In the genomic region with DNA sequence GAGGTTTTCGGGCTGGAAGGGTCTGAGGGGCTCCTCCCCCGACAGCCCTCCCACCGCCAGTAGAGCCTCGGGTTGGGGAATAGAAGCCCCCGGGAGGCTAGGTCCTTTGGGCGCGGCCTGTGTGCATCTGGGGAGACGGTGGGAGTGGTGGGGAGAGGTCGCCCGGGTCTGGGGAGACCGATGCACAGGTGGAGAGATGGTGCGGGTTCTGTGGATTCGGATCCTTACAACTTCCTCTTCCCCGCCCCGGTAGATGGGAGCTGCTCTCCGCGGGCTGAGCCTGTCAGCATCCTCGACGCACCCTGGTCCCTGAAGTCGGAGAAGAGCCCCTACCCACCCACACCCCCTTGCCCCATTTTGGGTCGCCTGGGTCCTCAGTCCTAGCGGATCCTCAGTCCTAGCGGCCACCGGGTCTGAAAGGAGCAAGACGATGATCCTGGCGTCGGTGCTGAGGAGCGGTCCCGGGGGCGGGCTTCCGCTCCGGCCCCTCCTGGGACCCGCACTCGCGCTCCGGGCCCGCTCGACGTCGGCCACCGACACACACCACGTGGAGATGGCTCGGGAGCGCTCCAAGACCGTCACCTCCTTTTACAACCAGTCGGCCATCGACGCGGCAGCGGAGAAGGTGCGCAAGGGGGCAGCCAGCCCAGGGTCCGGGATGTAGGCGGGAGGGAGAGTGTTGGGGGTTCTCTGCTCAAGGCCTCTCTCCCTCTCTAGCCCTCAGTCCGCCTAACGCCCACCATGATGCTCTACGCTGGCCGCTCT, we compare ENCODE assay signal across 8 cellular contexts. TPM values are rescaled to one million over a fixed set of nuclear protein-coding genes. Genes with fewer than 3 reads are reported as not detected.
DNase-seq lines count a peak whose midpoint lies in the region; ATAC-seq and TF ChIP-seq lines count a peak whose summit lies in the region.

No MANE protein-coding gene starts in this region.

- TF ChIP-seq CTCF in DND-41 (IDR thresholded peaks at IDR 0.05; ENCODE audit: borderline replicate concordance, extremely low read depth, low read length, poor library complexity, severe bottlenecking) (no peak), Peyer's patch (IDR thresholded peaks at IDR 0.05) (no peak), osteocyte (IDR thresholded peaks at IDR 0.05) (no peak)

- H3K4me1 ChIP-seq in DND-41 (ENCODE audit: insufficient read depth, low read length) (peaks cover 25% of the 10 kb centered on the region), Peyer's patch (peaks cover 0 to 31% (median 11%) of the 10 kb centered on the region in 4 donors), esophagus (ENCODE audit: control insufficient read depth in 2 of 2, insufficient read depth in 2 of 2, low read length in 1 of 2) (peaks cover 3 to 29% of the 10 kb centered on the region in 2 donors)

- DNase-seq in DND-41 (no peak), Peyer's patch (no peak), osteocyte (ENCODE audit: extremely low spot score, unreplicated experiment) (no peak), NCI-H2029 treated with DMSO at 0.1 percent for 48 hours (lab: John Stamatoyannopoulos, UW) (no peak), hepatic stellate cell (ENCODE audit: low spot score) (no peak), posterior vena cava (ENCODE audit: low spot score) (no peak)
- DNase-seq in activated effector memory CD4-positive, alpha-beta T cell treated with anti-CD3 and anti-CD28 coated beads, Interleukin-2, amount 50 U/mL, for 16 hours = no peak

- no peaks in the 10 kb centered on the region for H3K9me3 Mint-ChIP-seq in osteocyte (ENCODE audit: unreplicated experiment)

- H3K79me2 ChIP-seq in DND-41 (ENCODE audit: insufficient read depth, low read length) = peaks cover 19% of the 10 kb centered on the region

- intact Hi-C loops in posterior vena cava (cut with DNase I) = no loop called here

- no peaks in the 10 kb centered on the region for H3K27me3 Mint-ChIP-seq in osteocyte (ENCODE audit: unreplicated experiment)

- peak overlapping the region; percentile 92; the same call in 1 of the 2 replicates for H2AFZ ChIP-seq in DND-41 (ENCODE audit: low read depth, low read length)

- H3K4me2 ChIP-seq in DND-41 (ENCODE audit: insufficient read depth, low read length) = peak overlapping the region; percentile 87

- H3K36me3 ChIP-seq in DND-41 (ENCODE audit: insufficient read depth, low read length) = peaks cover 42% of the 10 kb centered on the region
- peaks cover 0 to 38% (median 0%) of the 10 kb centered on the region in 3 donors for H3K36me3 ChIP-seq in Peyer's patch
- peaks cover 12 to 26% of the 10 kb centered on the region in 2 donors for H3K36me3 ChIP-seq in esophagus (ENCODE audit: control insufficient read depth in 2 of 2, insufficient read depth in 2 of 2, low read length in 1 of 2)

- H3K9me3 ChIP-seq in DND-41 (ENCODE audit: insufficient read depth, low read length, severe bottlenecking) = no peaks in the 10 kb centered on the region
- no peaks in the 10 kb centered on the region for H3K9me3 ChIP-seq in Peyer's patch
- no peaks in the 10 kb centered on the region for H3K9me3 ChIP-seq in esophagus (ENCODE audit: control insufficient read depth in 2 of 2, insufficient read depth in 1 of 2, low read depth in 1 of 2, low read length in 1 of 2)

- TF ChIP-seq POLR2A in Peyer's patch (IDR thresholded peaks at IDR 0.05) = no peak

- H3K4me3 Mint-ChIP-seq in osteocyte (ENCODE audit: unreplicated experiment) = peak overlapping the region; percentile 77

- 37 to 41% methylated on average over 53 to 57 of the region's 57 CpGs for WGBS in esophagus, 2 donors

- no peaks in the 10 kb centered on the region for H4K20me1 ChIP-seq in DND-41 (ENCODE audit: insufficient read depth, low read length)

- no peak overlapping the region for H3K27ac Mint-ChIP-seq in osteocyte (ENCODE audit: unreplicated experiment)

- H3K27me3 ChIP-seq in DND-41 (ENCODE audit: insufficient read depth, low read length, poor library complexity) = no peaks in the 10 kb centered on the region
- H3K27me3 ChIP-seq in Peyer's patch = no peaks in the 10 kb centered on the region
- no peaks in the 10 kb centered on the region for H3K27me3 ChIP-seq in esophagus (ENCODE audit: control insufficient read depth in 1 of 2, insufficient read depth in 2 of 2, low read length in 2 of 2)

- H3K27ac ChIP-seq in DND-41 (ENCODE audit: low read length) (peak overlapping the region; percentile 71), Peyer's patch (peak overlapping the region; percentile 77 to 84 (median 82)), esophagus (ENCODE audit: low read depth in 2 of 2, low read length in 1 of 2) (peak overlapping the region; percentile 70 to 88)

- no peak for ATAC-seq in DND-41 (ENCODE audit: insufficient read depth, low read depth)

- peaks cover 20% of the 10 kb centered on the region for H3K4me1 Mint-ChIP-seq in osteocyte (ENCODE audit: unreplicated experiment)

- peaks cover 9% of the 10 kb centered on the region for H3K36me3 Mint-ChIP-seq in osteocyte (ENCODE audit: unreplicated experiment)

- H3K9ac ChIP-seq in DND-41 (ENCODE audit: low read depth, low read length) = peak overlapping the region; percentile 85

- H3K4me3 ChIP-seq in DND-41 (ENCODE audit: low read depth in 1 of 2, low read length in 2 of 2) = peak overlapping the region; percentile 74 to 83
- H3K4me3 ChIP-seq in Peyer's patch = peak overlapping the region; percentile 66 to 98 (median 84)
- peak overlapping the region; percentile 65 to 94 for H3K4me3 ChIP-seq in esophagus (ENCODE audit: low read depth in 1 of 2, low read length in 2 of 2)

RNA-seq across cellular contexts. Expression of a gene that starts 0.8 kb away (rescaled TPM):
- total RNA-seq in Peyer's patch (10 to 100 TPM; 30.5 to 71.4 (median 41.8) TPM), osteocyte (38.8 and 39.3 TPM in 2 replicates), posterior vena cava (10 to 100 TPM; 29.8 to 30.6 TPM)
- polyA plus RNA-seq in esophagus = 10 to 100 TPM; 13.0 to 23.1 TPM

RNA-seq across cellular contexts. Expression of a gene that starts 8.5 kb away (rescaled TPM):
- total RNA-seq in Peyer's patch (10 to 100 TPM; 41.5 to 89.4 (median 70.0) TPM), osteocyte (56.0 and 56.5 TPM in 2 replicates), posterior vena cava (10 to 100 TPM; 49.9 to 51.3 TPM)
- polyA plus RNA-seq in esophagus = 10 to 100 TPM; 28.3 to 33.6 TPM

RNA-seq across cellular contexts. Expression of a gene that starts 14.4 kb away (rescaled TPM):
- 100 to 1,000 TPM in 2 of 4 donors, 10 to 100 TPM in 2; 20.6 to 207 (median 102) TPM for total RNA-seq in Peyer's patch
- 10 to 100 TPM; 18.5 to 39.2 TPM for polyA plus RNA-seq in esophagus
- 141 and 148 TPM in 2 replicates for total RNA-seq in osteocyte
- total RNA-seq in posterior vena cava = 100 to 1,000 TPM in 1 of 2 donors, 10 to 100 TPM in 1; 77.8 to 113 TPM

RNA-seq across cellular contexts. Expression of a gene that starts 20.2 kb away (rescaled TPM):
- 10 to 100 TPM in 2 of 4 donors, 1 to 10 TPM in 2; 6.8 to 18.4 (median 12.0) TPM for total RNA-seq in Peyer's patch
- 1 to 10 TPM in 1 of 2 donors, under 1 TPM in 1; 1.00 to 2.9 TPM for polyA plus RNA-seq in esophagus
- 2.8 and 3.2 TPM in 2 replicates for total RNA-seq in osteocyte
- total RNA-seq in posterior vena cava = 1 to 10 TPM; 1.5 to 3.5 TPM

RNA-seq across cellular contexts. Expression of a gene that starts 26.6 kb away (rescaled TPM):
- total RNA-seq in Peyer's patch (100 to 1,000 TPM in 3 of 4 donors, 10 to 100 TPM in 1; 27.2 to 666 (median 549) TPM), osteocyte (not detected in 2 replicates), posterior vena cava (under 1 TPM in 1 of 2 donors, not detected in 1; 0.23 TPM)
- 100 to 1,000 TPM in 1 of 2 donors, 10 to 100 TPM in 1; 64.3 to 201 TPM for polyA plus RNA-seq in esophagus
